9 cellular contexts compared by ENCODE assay signal in genomic region chrX:134999469-134999868, GRCh38.
A peak's percentile ranks its signal among the peaks of the same experiment; 100 is the strongest.
DNase-seq lines count a peak whose midpoint lies in the region; ATAC-seq lines count a peak whose summit lies in the region.
"Had no signal": no experiment of that assay in that cellular context is flagged by ENCODE, and none has a peak within 500 bp of the region (broad histone marks: within the 10 kb centered on the region; RNA-seq: fewer than 3 reads in every experiment).

No MANE protein-coding gene starts in this region.

- ATAC-seq in HG03095 (IDR thresholded peaks at IDR 0.05; ENCODE audit: unreplicated experiment) (no peak), GM19395 (IDR thresholded peaks at IDR 0.05; ENCODE audit: unreplicated experiment) (no peak), HG03342 (IDR thresholded peaks at IDR 0.05; ENCODE audit: unreplicated experiment) (no peak)

- DNase-seq in DMS 273 (lab: John Stamatoyannopoulos, UW; ENCODE audit: unreplicated experiment) (peak; percentile 68), DMS 273 treated with DMSO at 0.1 percent for 48 hours (lab: John Stamatoyannopoulos, UW) (no peak), NCI-H146 (lab: John Stamatoyannopoulos, UW) (peak; percentile 31), amniotic stem cell (lab: John Stamatoyannopoulos, UW) (peak; percentile 20), left kidney (ENCODE audit: low read depth, low spot score) (peak; percentile 34)
- DNase-seq: naive B cell had no signal
